In genomic region chr20:50192364-50193168, GRCh38 we compare ENCODE assay signal across 8 cellular contexts. TPM values are rescaled to one million over a fixed set of nuclear protein-coding genes. Genes with fewer than 3 reads are reported as not detected.
A peak's percentile ranks its signal among the peaks of the same experiment; 100 is the strongest.
DNase-seq lines count a peak whose midpoint lies in the region; ATAC-seq and TF ChIP-seq lines count a peak whose summit lies in the region.

No MANE protein-coding gene starts in this region.

- H3K4me1 Mint-ChIP-seq in T-helper 2 cell treated with Interferon-gamma antibody and Interleukin-4, amounts not matched to agents 5 μg/mL and 100 μg/mL, for 36 hours (ENCODE audit: low read depth): peaks cover 28% of the 10 kb centered on the region

- no peak for TF ChIP-seq CTCF in AG10803 (conservative IDR thresholded peaks at IDR 0.05; ENCODE audit: low read length)

- peak; percentile 95 for DNase-seq in AG10803 (ENCODE audit: low read depth)
- DNase-seq in NCI-H1417 (lab: John Stamatoyannopoulos, UW): peak; percentile 67 to 87 (median 81)
- DNase-seq in T-helper 2 cell treated with Interferon-gamma antibody and Interleukin-4, amounts not matched to agents 5 μg/mL and 100 μg/mL, for 36 hours (ENCODE audit: low spot score): peak; percentile 80
- DNase-seq in anterior cingulate cortex (lab: John Stamatoyannopoulos, UW): peak in 46 of 58 donors; percentile 6 to 76 (median 47)
- peak; percentile 92 for DNase-seq in hepatic stellate cell (ENCODE audit: low spot score)
- DNase-seq in sciatic nerve (ENCODE audit: low spot score): peak; percentile 88

- peak overlapping the region; percentile 98 for H3K27ac Mint-ChIP-seq in T-helper 2 cell treated with Interferon-gamma antibody and Interleukin-4, amounts not matched to agents 5 μg/mL and 100 μg/mL, for 36 hours

- no peaks in the 10 kb centered on the region for H3K9me3 Mint-ChIP-seq in T-helper 2 cell treated with Interferon-gamma antibody and Interleukin-4, amounts not matched to agents 5 μg/mL and 100 μg/mL, for 36 hours

- intact Hi-C loops in sciatic nerve (cut with DNase I): loop anchor here (5.0 kb wide), 1 partner anchor 115 kb away; no protein-coding TSS in a partner anchor

- peaks cover 23% of the 10 kb centered on the region for H3K36me3 Mint-ChIP-seq in T-helper 2 cell treated with Interferon-gamma antibody and Interleukin-4, amounts not matched to agents 5 μg/mL and 100 μg/mL, for 36 hours (ENCODE audit: low read depth)

- H3K4me3 Mint-ChIP-seq in T-helper 2 cell treated with Interferon-gamma antibody and Interleukin-4, amounts not matched to agents 5 μg/mL and 100 μg/mL, for 36 hours: peak overlapping the region; percentile 93

- peak overlapping the region; percentile 100 for H3K4me3 ChIP-seq in AG10803 (ENCODE audit: low read length)

- H3K27me3 Mint-ChIP-seq in T-helper 2 cell treated with Interferon-gamma antibody and Interleukin-4, amounts not matched to agents 5 μg/mL and 100 μg/mL, for 36 hours (ENCODE audit: low read depth): no peaks in the 10 kb centered on the region

- ATAC-seq in GM21381 (IDR thresholded peaks at IDR 0.05; ENCODE audit: unreplicated experiment) (peak; percentile 24), sciatic nerve (peak; percentile 46), HG02571 (IDR thresholded peaks at IDR 0.05; ENCODE audit: unreplicated experiment) (no peak)

RNA-seq across cellular contexts. Expression of gene CEBPB, which starts 1.9 kb away (rescaled TPM):
- total RNA-seq in sciatic nerve: 113 TPM

RNA-seq across cellular contexts. Expression of gene PEDS1, which starts 39.0 kb away (rescaled TPM):
- 39.5 TPM for total RNA-seq in sciatic nerve
